In the genomic region with DNA sequence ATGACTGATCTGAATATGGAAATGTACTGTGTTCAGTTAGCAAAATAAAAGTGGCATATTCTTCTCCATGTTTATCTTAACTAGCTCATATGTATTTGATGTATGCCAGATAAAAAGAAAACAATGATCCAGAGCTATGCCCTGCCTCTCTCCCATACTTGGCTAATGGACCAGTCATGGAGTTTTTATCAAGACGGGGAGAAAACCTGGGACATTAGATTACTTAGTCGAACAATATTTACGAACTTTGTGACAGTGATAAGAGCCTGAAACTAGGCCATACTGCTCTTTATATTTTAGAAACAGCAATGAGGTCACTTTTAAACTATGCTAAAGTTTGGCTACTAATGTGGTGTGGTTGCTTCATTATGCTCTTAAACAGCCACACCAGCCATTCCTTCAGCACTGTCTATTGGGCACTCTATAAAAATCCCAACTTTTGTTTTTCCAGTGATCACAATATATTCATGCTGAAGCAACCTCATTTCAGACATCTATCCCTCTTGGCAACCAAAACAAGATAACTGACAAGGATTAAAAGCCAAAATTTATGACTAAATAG, we compare ENCODE assay signal across 28 cellular contexts.
"Had no signal": no experiment of that assay in that cellular context is flagged by ENCODE, and none has a peak within 500 bp of the region (broad histone marks: within the 10 kb centered on the region; RNA-seq: fewer than 3 reads in every experiment).

No MANE protein-coding gene starts in this region.

- DNase-seq: activated CD4-positive, alpha-beta T cell treated with anti-CD3 and anti-CD28 coated beads, Interleukin-2, amount 10 ng/mL, durations not matched to agents 7 days and 5 days; activated CD4-positive, alpha-beta T cell treated with anti-CD3 and anti-CD28 coated beads, Interleukin-2, amount 50 U/mL, for 48 hours; activated CD8-positive, alpha-beta memory T cell treated with anti-CD3 and anti-CD28 coated beads, Interleukin-2, amount 50 U/mL, for 4 hours; activated CD8-positive, alpha-beta T cell treated with anti-CD3 and anti-CD28 coated beads, Interleukin-2, amount 10 ng/mL, durations not matched to agents 7 days and 5 days; activated naive CD4-positive, alpha-beta T cell treated with anti-CD3 and anti-CD28 coated beads, Interleukin-2, amount 10 ng/mL, durations not matched to agents 7 days and 5 days; activated T-cell treated with anti-CD3 and anti-CD28 coated beads for 4 hours; activated T-cell treated with anti-CD3 and anti-CD28 coated beads, Interleukin-2, amount 50 U/mL, for 4 hours; brain microvascular endothelial cell; central memory CD4-positive, alpha-beta T cell; Karpas-422; KBM-7; NCI-H1105; NCI-H1417 treated with DMSO at 0.1 percent for 48 hours; NCI-H1694; NCI-H1930; NCI-H2081 treated with DMSO at 0.1 percent for 48 hours; NCI-H510A; NCI-H526; NCI-H748 treated with DMSO at 0.1 percent for 48 hours; NK-92 treated with Interleukin-12 subunit alpha and Interleukin-12 subunit beta, amount 100 ng/mL, for 24 hours; PC-9 had no signal

- H3K4me1 Mint-ChIP-seq: activated CD4-positive, alpha-beta T cell treated with anti-CD3 and anti-CD28 coated beads, Interleukin-2, amount 10 ng/mL, durations not matched to agents 7 days and 5 days; activated naive CD4-positive, alpha-beta T cell treated with anti-CD3 and anti-CD28 coated beads, Interleukin-2, amount 10 ng/mL, durations not matched to agents 7 days and 5 days; IgD-negative memory B cell had no signal

- H3K27ac Mint-ChIP-seq: activated CD4-positive, alpha-beta T cell treated with anti-CD3 and anti-CD28 coated beads, Interleukin-2, amount 10 ng/mL, durations not matched to agents 7 days and 5 days; activated CD8-positive, alpha-beta T cell treated with anti-CD3 and anti-CD28 coated beads, Interleukin-2, amount 10 ng/mL, durations not matched to agents 7 days and 5 days; activated naive CD4-positive, alpha-beta T cell treated with anti-CD3 and anti-CD28 coated beads, Interleukin-2, amount 10 ng/mL, durations not matched to agents 7 days and 5 days; activated naive CD8-positive, alpha-beta T cell; activated T-helper 1 cell treated with anti-CD3 and anti-CD28 coated beads, Interleukin-12 subunit alpha, Interleukin-12 subunit beta, Interleukin-2, Interleukin-4 antibody, amounts not matched to agents 30 ng/mL and 10 ng/mL and 1 ng/mL, durations not matched to agents 14 hours and 24 hours and 36 hours; IgD-negative memory B cell; T-helper 1 cell treated with Interleukin-12 subunit alpha and Interleukin-12 subunit beta and Interleukin-4 antibody, amounts not matched to agents 30 μg/mL and 1 μg/mL, for 36 hours; T-helper 2 cell treated with Interferon-gamma antibody and Interleukin-4, amounts not matched to agents 5 μg/mL and 100 μg/mL, for 36 hours had no signal

- H3K36me3 ChIP-seq: brain microvascular endothelial cell had no signal

- H2AFZ ChIP-seq: PC-9 had no signal

- H3K9me3 Mint-ChIP-seq: activated CD4-positive, alpha-beta T cell treated with anti-CD3 and anti-CD28 coated beads, Interleukin-2, amount 10 ng/mL, durations not matched to agents 7 days and 5 days; activated naive CD4-positive, alpha-beta T cell treated with anti-CD3 and anti-CD28 coated beads, Interleukin-2, amount 10 ng/mL, durations not matched to agents 7 days and 5 days; activated T-cell treated with anti-CD3 and anti-CD28 coated beads, Interleukin-2, amount 50 U/mL, for 4 hours; activated T-helper 1 cell treated with anti-CD3 and anti-CD28 coated beads, Interleukin-12 subunit alpha, Interleukin-12 subunit beta, Interleukin-2, Interleukin-4 antibody, amounts not matched to agents 30 ng/mL and 10 ng/mL and 1 ng/mL, durations not matched to agents 14 hours and 24 hours and 36 hours; T-helper 1 cell treated with Interleukin-12 subunit alpha and Interleukin-12 subunit beta and Interleukin-4 antibody, amounts not matched to agents 30 μg/mL and 1 μg/mL, for 36 hours; T-helper 2 cell treated with Interferon-gamma antibody and Interleukin-4, amounts not matched to agents 5 μg/mL and 100 μg/mL, for 36 hours had no signal

- H3K4me3 Mint-ChIP-seq: activated CD4-positive, alpha-beta T cell treated with anti-CD3 and anti-CD28 coated beads, Interleukin-2, amount 10 ng/mL, durations not matched to agents 7 days and 5 days; activated CD8-positive, alpha-beta T cell treated with anti-CD3 and anti-CD28 coated beads, Interleukin-2, amount 10 ng/mL, durations not matched to agents 7 days and 5 days; activated naive CD4-positive, alpha-beta T cell treated with anti-CD3 and anti-CD28 coated beads, Interleukin-2, amount 10 ng/mL, durations not matched to agents 7 days and 5 days; activated naive CD8-positive, alpha-beta T cell; activated T-cell treated with anti-CD3 and anti-CD28 coated beads, Interleukin-2, amount 50 U/mL, for 4 hours; activated T-helper 1 cell treated with anti-CD3 and anti-CD28 coated beads, Interleukin-12 subunit alpha, Interleukin-12 subunit beta, Interleukin-2, Interleukin-4 antibody, amounts not matched to agents 30 ng/mL and 10 ng/mL and 1 ng/mL, durations not matched to agents 14 hours and 24 hours and 36 hours; IgD-negative memory B cell; T-helper 1 cell treated with Interleukin-12 subunit alpha and Interleukin-12 subunit beta and Interleukin-4 antibody, amounts not matched to agents 30 μg/mL and 1 μg/mL, for 36 hours; T-helper 2 cell treated with Interferon-gamma antibody and Interleukin-4, amounts not matched to agents 5 μg/mL and 100 μg/mL, for 36 hours had no signal

- H3K27me3 ChIP-seq: brain microvascular endothelial cell had no signal

- H3K36me3 Mint-ChIP-seq: activated naive CD4-positive, alpha-beta T cell treated with anti-CD3 and anti-CD28 coated beads, Interleukin-2, amount 10 ng/mL, durations not matched to agents 7 days and 5 days; activated naive CD8-positive, alpha-beta T cell; IgD-negative memory B cell had no signal

- H3K4me2 ChIP-seq: PC-9 had no signal

- ATAC-seq: activated CD8-positive, alpha-beta T cell treated with anti-CD3 and anti-CD28 coated beads, Interleukin-2, amount 10 ng/mL, durations not matched to agents 7 days and 5 days; activated T-cell treated with anti-CD3 and anti-CD28 coated beads, Interleukin-2, amount 50 U/mL, for 4 hours; Right ventricle myocardium inferior had no signal

- H3K27ac ChIP-seq: brain microvascular endothelial cell, PC-9, RWPE1 had no signal

- H3K4me3 ChIP-seq: PC-9 had no signal

- H3K27me3 Mint-ChIP-seq: activated CD4-positive, alpha-beta T cell treated with anti-CD3 and anti-CD28 coated beads, Interleukin-2, amount 10 ng/mL, durations not matched to agents 7 days and 5 days; IgD-negative memory B cell had no signal
